In genomic region chr4:128145727-128146126, GRCh38 we compare ENCODE assay signal across 1 cellular context.
TF ChIP-seq lines count a peak whose summit lies in the region.

No MANE protein-coding gene starts in this region.

TF ChIP-seq in K562, 482 proteins besides CTCF, POLR2A, EP300 and RAD21 (continued from another document):
- TF ChIP-seq ZNF398 (CRISPR knock-in tag; IDR thresholded peaks at IDR 0.05) (no peak), ETV6 (IDR thresholded peaks at IDR 0.05; ENCODE audit: borderline replicate concordance in 1 of 2, low read depth in 2 of 2, low read length in 1 of 2) (no peak), ETV6 (CRISPR knock-in tag; IDR thresholded peaks at IDR 0.05; ENCODE audit: borderline replicate concordance) (no peak), SMAD1 (IDR thresholded peaks at IDR 0.05; ENCODE audit: low read depth, low read length, partially characterized antibody) (no peak), E2F1 (CRISPR knock-in tag; IDR thresholded peaks at IDR 0.05) (no peak)
